Comparison of ENCODE assay signal across 1 cellular context in genomic region chr15:59326856-59327255, GRCh38.
TF ChIP-seq lines count a peak whose summit lies in the region.

No MANE protein-coding gene starts in this region.

TF ChIP-seq in GM12878, 131 proteins besides CTCF, POLR2A, EP300 and RAD21:
- TF ChIP-seq TCF7 (IDR thresholded peaks at IDR 0.05; ENCODE audit: borderline replicate concordance) (no peak), EED (IDR thresholded peaks at IDR 0.05; ENCODE audit: low read depth) (peak; percentile 40; the same call in 1 of the 2 replicates), RCOR1 (conservative IDR thresholded peaks at IDR 0.05; ENCODE audit: low read depth, low read length) (no peak), SPI1 (IDR thresholded peaks at IDR 0.05; ENCODE audit: borderline replicate concordance, insufficient read depth, low read depth, low read length) (peak; percentile 74)
